In the genomic region with DNA sequence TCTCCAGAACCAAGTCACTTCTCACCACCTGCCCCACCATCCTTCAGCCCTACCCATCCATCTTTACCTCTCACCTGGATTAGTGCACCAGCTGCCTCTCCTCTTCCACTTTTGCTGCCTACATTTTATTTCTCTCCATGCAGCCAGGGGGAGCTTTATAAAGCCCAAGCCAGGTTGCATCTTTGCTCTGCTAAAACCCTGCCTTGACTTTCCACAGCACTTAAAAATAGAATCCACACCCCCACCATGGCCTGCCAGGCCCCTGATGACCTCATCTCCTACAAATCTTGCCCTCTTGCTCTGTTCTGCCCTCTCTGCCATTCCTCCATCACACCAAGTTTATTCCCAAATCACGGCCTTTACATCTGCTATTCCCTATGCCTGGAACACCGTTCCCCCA, we compare ENCODE assay signal across 11 cellular contexts. TPM values are rescaled to one million over a fixed set of nuclear protein-coding genes. Genes with fewer than 3 reads are reported as not detected.
DNase-seq lines count a peak whose midpoint lies in the region; ATAC-seq and TF ChIP-seq lines count a peak whose summit lies in the region.
"Had no signal": no experiment of that assay in that cellular context is flagged by ENCODE, and none has a peak within 500 bp of the region (broad histone marks: within the 10 kb centered on the region; RNA-seq: fewer than 3 reads in every experiment).

No MANE protein-coding gene starts in this region.

- H3K36me3 Mint-ChIP-seq in activated CD8-positive, alpha-beta T cell treated with anti-CD3 and anti-CD28 coated beads for 36 hours (ENCODE audit: low read depth) = no peaks in the 10 kb centered on the region
- no peaks in the 10 kb centered on the region for H3K36me3 Mint-ChIP-seq in activated CD8-positive, alpha-beta T cell treated with anti-CD3 and anti-CD28 coated beads, Interleukin-2, amount 10 ng/mL, durations not matched to agents 7 days and 5 days (ENCODE audit: low read depth)
- H3K36me3 Mint-ChIP-seq in brain = no peaks in the 10 kb centered on the region
- peaks cover 4% of the 10 kb centered on the region for H3K36me3 Mint-ChIP-seq in neural progenitor cell

- H3K27ac Mint-ChIP-seq in activated CD8-positive, alpha-beta T cell treated with anti-CD3 and anti-CD28 coated beads for 36 hours = peak overlapping the region; percentile 3
- no peak overlapping the region for H3K27ac Mint-ChIP-seq in activated CD8-positive, alpha-beta T cell treated with anti-CD3 and anti-CD28 coated beads, Interleukin-2, amount 10 ng/mL, durations not matched to agents 7 days and 5 days
- H3K27ac Mint-ChIP-seq in brain (peak overlapping the region; percentile 9 to 66 (median 56)), neural progenitor cell (no peak overlapping the region)

- TF ChIP-seq CTCF in activated CD8-positive, alpha-beta T cell treated with anti-CD3 and anti-CD28 coated beads for 36 hours (IDR thresholded peaks at IDR 0.05) = no peak
- TF ChIP-seq CTCF in brain (conservative IDR thresholded peaks at IDR 0.05) = peak in 1 of 2 experiments; percentile 27
- TF ChIP-seq CTCF in neural progenitor cell (IDR thresholded peaks at IDR 0.05) = peak; percentile 22
- TF ChIP-seq CTCF in spleen (IDR thresholded peaks at IDR 0.05 in 8 of 11, conservative IDR thresholded peaks at IDR 0.05 in 3 of 11) = peak in 1 of 11 experiments; percentile 17

- no peaks in the 10 kb centered on the region for H3K36me3 ChIP-seq in neural progenitor cell
- H3K36me3 ChIP-seq in spleen = peaks cover 0 to 11% (median 0%) of the 10 kb centered on the region in 6 donors

- ATAC-seq in activated CD8-positive, alpha-beta T cell treated with anti-CD3 and anti-CD28 coated beads for 36 hours = no peak
- ATAC-seq in activated CD8-positive, alpha-beta T cell treated with anti-CD3 and anti-CD28 coated beads, Interleukin-2, amount 10 ng/mL, durations not matched to agents 7 days and 5 days = no peak

- H3K9me3 Mint-ChIP-seq in activated CD8-positive, alpha-beta T cell treated with anti-CD3 and anti-CD28 coated beads for 36 hours = no peaks in the 10 kb centered on the region
- no peaks in the 10 kb centered on the region for H3K9me3 Mint-ChIP-seq in activated CD8-positive, alpha-beta T cell treated with anti-CD3 and anti-CD28 coated beads, Interleukin-2, amount 10 ng/mL, durations not matched to agents 7 days and 5 days (ENCODE audit: insufficient read depth)
- no peaks in the 10 kb centered on the region for H3K9me3 Mint-ChIP-seq in brain
- no peaks in the 10 kb centered on the region for H3K9me3 Mint-ChIP-seq in neural progenitor cell

- no peaks in the 10 kb centered on the region for H3K9me3 ChIP-seq in neural progenitor cell (ENCODE audit: low read depth)
- no peaks in the 10 kb centered on the region for H3K9me3 ChIP-seq in spleen
- H3K9me3 ChIP-seq: HAP-1 had no signal

- H3K27me3 ChIP-seq in neural progenitor cell (peaks cover 13% of the 10 kb centered on the region), spleen (replicated peaks in 1 of 7) (no peaks in the 10 kb centered on the region)

- intact Hi-C loops in activated CD8-positive, alpha-beta T cell treated with anti-CD3 and anti-CD28 coated beads for 36 hours (cut with micrococcal nuclease) = no loop called here
- intact Hi-C loops in spleen (cut with DNase I; ENCODE audit: low total_unique reads) = loop anchor here (5.0 kb wide), 1 partner anchor 34 kb away; a partner anchor contains a TSS

- no peak for TF ChIP-seq POLR2A in spleen (IDR thresholded peaks at IDR 0.05)

- WGBS in spleen, 5 donors = 89 to 94% (median 90%) methylated on average over 2 of the region's 2 CpGs

- H3K4me3 ChIP-seq in neural progenitor cell (no peak overlapping the region), spleen (no peak overlapping the region)
- H3K4me3 ChIP-seq: HAP-1 had no signal

- no peak overlapping the region for H3K4me2 ChIP-seq in neural progenitor cell

- peaks cover 11% of the 10 kb centered on the region for H3K4me1 ChIP-seq in neural progenitor cell
- peaks cover 13 to 35% (median 30%) of the 10 kb centered on the region in 6 donors for H3K4me1 ChIP-seq in spleen

- no peaks in the 10 kb centered on the region for H4K20me1 ChIP-seq in neural progenitor cell (ENCODE audit: low read depth)

- CTCF ChIA-PET in activated CD8-positive, alpha-beta T cell treated with anti-CD3 and anti-CD28 coated beads for 36 hours (lab: Charles Lee) = interaction anchor here (0.9 to 5.9 kb wide), 9 partner anchors 8 to 192 kb away, joined by 3 to 62 read pairs (median 5); a partner anchor contains a TSS
- CTCF ChIA-PET in activated CD8-positive, alpha-beta T cell treated with anti-CD3 and anti-CD28 coated beads, Interleukin-2, amount 10 ng/mL, durations not matched to agents 7 days and 5 days (lab: Charles Lee) = interaction anchor here (0.9 to 8.5 kb wide), 10 partner anchors 7 to 74 kb away, joined by 3 to 390 read pairs (median 4); a partner anchor contains a TSS

- no peak for DNase-seq in activated CD8-positive, alpha-beta T cell treated with anti-CD3 and anti-CD28 coated beads for 36 hours
- no peak for DNase-seq in activated CD8-positive, alpha-beta T cell treated with anti-CD3 and anti-CD28 coated beads, Interleukin-2, amount 10 ng/mL, durations not matched to agents 7 days and 5 days
- DNase-seq in M059J (ENCODE audit: low read depth) (peak; percentile 52), neural progenitor cell (ENCODE audit: low spot score) (no peak), spleen (no peak), GM19238 (ENCODE audit: insufficient read length, low spot score) (no peak), NCI-H1092 (lab: John Stamatoyannopoulos, UW) (no peak)
- DNase-seq: DMS153, NCI-H146 had no signal

- peaks cover 23% of the 10 kb centered on the region for H3K4me1 Mint-ChIP-seq in activated CD8-positive, alpha-beta T cell treated with anti-CD3 and anti-CD28 coated beads for 36 hours (ENCODE audit: low read depth)
- H3K4me1 Mint-ChIP-seq in activated CD8-positive, alpha-beta T cell treated with anti-CD3 and anti-CD28 coated beads, Interleukin-2, amount 10 ng/mL, durations not matched to agents 7 days and 5 days (ENCODE audit: low read depth) = peaks cover 37% of the 10 kb centered on the region
- peaks cover 38% of the 10 kb centered on the region for H3K4me1 Mint-ChIP-seq in brain
- H3K4me1 Mint-ChIP-seq in neural progenitor cell = peaks cover 20% of the 10 kb centered on the region

- no peak overlapping the region for H3K9ac ChIP-seq in neural progenitor cell

- POLR2A ChIA-PET in activated CD8-positive, alpha-beta T cell treated with anti-CD3 and anti-CD28 coated beads for 36 hours (lab: Charles Lee) = interaction anchor here (0.6 to 3.0 kb wide), 5 partner anchors 16 to 48 kb away, joined by 3 to 15 read pairs (median 4); a partner anchor contains a TSS
- POLR2A ChIA-PET in activated CD8-positive, alpha-beta T cell treated with anti-CD3 and anti-CD28 coated beads, Interleukin-2, amount 10 ng/mL, durations not matched to agents 7 days and 5 days (lab: Charles Lee) = interaction anchor here (0.8 to 15.2 kb wide), 3 partner anchors 9 to 21 kb away, joined by 3 to 380 read pairs (median 4); a partner anchor contains a TSS

- H2AFZ ChIP-seq in neural progenitor cell (replicated peaks) = no peak overlapping the region

- no peak overlapping the region for H3K27ac ChIP-seq in neural progenitor cell
- no peak overlapping the region for H3K27ac ChIP-seq in spleen

- H3K4me3 Mint-ChIP-seq in activated CD8-positive, alpha-beta T cell treated with anti-CD3 and anti-CD28 coated beads for 36 hours = peak overlapping the region; percentile 2
- no peak overlapping the region for H3K4me3 Mint-ChIP-seq in activated CD8-positive, alpha-beta T cell treated with anti-CD3 and anti-CD28 coated beads, Interleukin-2, amount 10 ng/mL, durations not matched to agents 7 days and 5 days
- H3K4me3 Mint-ChIP-seq in brain (peak overlapping the region; percentile 56 to 80 (median 63)), neural progenitor cell (peak overlapping the region; percentile 34)

- H3F3A ChIP-seq in neural progenitor cell (ENCODE audit: low read depth) = peaks cover 34% of the 10 kb centered on the region

- H3K27me3 Mint-ChIP-seq in activated CD8-positive, alpha-beta T cell treated with anti-CD3 and anti-CD28 coated beads for 36 hours = no peaks in the 10 kb centered on the region
- H3K27me3 Mint-ChIP-seq in activated CD8-positive, alpha-beta T cell treated with anti-CD3 and anti-CD28 coated beads, Interleukin-2, amount 10 ng/mL, durations not matched to agents 7 days and 5 days (ENCODE audit: low read depth) = no peaks in the 10 kb centered on the region
- H3K27me3 Mint-ChIP-seq in brain (peaks cover 4% of the 10 kb centered on the region), neural progenitor cell (ENCODE audit: insufficient read depth, low read depth) (peaks cover 5% of the 10 kb centered on the region)

- no peaks in the 10 kb centered on the region for H3K79me2 ChIP-seq in neural progenitor cell (ENCODE audit: low read depth)

RNA-seq across cellular contexts. Expression of a gene that starts 1.8 kb away (rescaled TPM):
- 10 to 100 TPM; 17.3 to 18.4 TPM for total RNA-seq in activated CD8-positive, alpha-beta T cell treated with anti-CD3 and anti-CD28 coated beads for 36 hours
- 10 to 100 TPM; 14.4 to 16.9 TPM for total RNA-seq in activated CD8-positive, alpha-beta T cell treated with anti-CD3 and anti-CD28 coated beads, Interleukin-2, amount 10 ng/mL, durations not matched to agents 7 days and 5 days
- total RNA-seq in M059J (2014; rRNA removed; shearing (Covaris generic)) = 7.2 and 8.4 TPM in 2 replicates
- polyA plus RNA-seq in brain (ENCODE audit: insufficient read depth, low read depth, low replicate concordance) = 14.8 TPM
- 14.3 and 25.1 TPM in 2 replicates for total RNA-seq in neural progenitor cell (ENCODE audit: low replicate concordance)
- 10 to 100 TPM; 14.8 to 27.4 (median 25.2) TPM for total RNA-seq in spleen
- 10 to 100 TPM in 2 of 3 donors, 1 to 10 TPM in 1; 7.1 to 24.3 (median 20.5) TPM for polyA plus RNA-seq in spleen

RNA-seq across cellular contexts. Expression of a gene that starts 17.7 kb away (rescaled TPM):
- 100 to 1,000 TPM; 292 to 299 TPM for total RNA-seq in activated CD8-positive, alpha-beta T cell treated with anti-CD3 and anti-CD28 coated beads for 36 hours
- total RNA-seq in activated CD8-positive, alpha-beta T cell treated with anti-CD3 and anti-CD28 coated beads, Interleukin-2, amount 10 ng/mL, durations not matched to agents 7 days and 5 days = 10 to 100 TPM; 90.4 to 92.9 TPM
- 68.3 and 92.5 TPM in 2 replicates for total RNA-seq in M059J (2014; rRNA removed; shearing (Covaris generic))
- 25.7 TPM for polyA plus RNA-seq in brain (ENCODE audit: insufficient read depth, low read depth, low replicate concordance)
- total RNA-seq in neural progenitor cell (ENCODE audit: low replicate concordance) = 1.5 and 12.6 TPM in 2 replicates
- total RNA-seq in spleen = 100 to 1,000 TPM; 102 to 363 (median 189) TPM
- polyA plus RNA-seq in spleen = 100 to 1,000 TPM in 1 of 3 donors, 10 to 100 TPM in 2; 57.5 to 118 (median 64.0) TPM

RNA-seq across cellular contexts. Expression of a gene that starts 22.0 kb away (rescaled TPM):
- not detected for total RNA-seq in activated CD8-positive, alpha-beta T cell treated with anti-CD3 and anti-CD28 coated beads for 36 hours
- total RNA-seq in activated CD8-positive, alpha-beta T cell treated with anti-CD3 and anti-CD28 coated beads, Interleukin-2, amount 10 ng/mL, durations not matched to agents 7 days and 5 days = not detected
- not detected in 2 replicates for total RNA-seq in M059J (2014; rRNA removed; shearing (Covaris generic))
- polyA plus RNA-seq in brain (ENCODE audit: insufficient read depth, low read depth, low replicate concordance) (0.20 TPM), spleen (not detected)
- total RNA-seq in neural progenitor cell (ENCODE audit: low replicate concordance) (not detected in 2 replicates), spleen (not detected)

RNA-seq across cellular contexts. Expression of a gene that starts 28.0 kb away (rescaled TPM):
- 100 to 1,000 TPM; 251 to 262 TPM for total RNA-seq in activated CD8-positive, alpha-beta T cell treated with anti-CD3 and anti-CD28 coated beads for 36 hours
- total RNA-seq in activated CD8-positive, alpha-beta T cell treated with anti-CD3 and anti-CD28 coated beads, Interleukin-2, amount 10 ng/mL, durations not matched to agents 7 days and 5 days = 100 to 1,000 TPM; 250 to 267 TPM
- 178 and 300 TPM in 2 replicates for total RNA-seq in M059J (2014; rRNA removed; shearing (Covaris generic))
- polyA plus RNA-seq in brain (ENCODE audit: insufficient read depth, low read depth, low replicate concordance) = 1,078 TPM
- total RNA-seq in neural progenitor cell (ENCODE audit: low replicate concordance) = 463 and 727 TPM in 2 replicates
- 100 to 1,000 TPM in 6 of 7 donors, 10 to 100 TPM in 1; 97.9 to 203 (median 140) TPM for total RNA-seq in spleen
- 100 to 1,000 TPM in 2 of 3 donors, 10 to 100 TPM in 1; 78.3 to 123 (median 108) TPM for polyA plus RNA-seq in spleen

RNA-seq across cellular contexts. Expression of a gene that starts 28.3 kb away (rescaled TPM):
- total RNA-seq in activated CD8-positive, alpha-beta T cell treated with anti-CD3 and anti-CD28 coated beads for 36 hours = 10 to 100 TPM; 31.1 to 36.2 TPM
- 10 to 100 TPM; 17.7 to 30.9 TPM for total RNA-seq in activated CD8-positive, alpha-beta T cell treated with anti-CD3 and anti-CD28 coated beads, Interleukin-2, amount 10 ng/mL, durations not matched to agents 7 days and 5 days
- not detected in 2 replicates for total RNA-seq in M059J (2014; rRNA removed; shearing (Covaris generic))
- polyA plus RNA-seq in brain (ENCODE audit: insufficient read depth, low read depth, low replicate concordance) = 48.0 TPM
- not detected in 2 replicates for total RNA-seq in neural progenitor cell (ENCODE audit: low replicate concordance)
- total RNA-seq in spleen = 1 to 10 TPM in 4 of 7 donors, not detected in 3; 1.1 to 4.8 (median 3.4) TPM
- polyA plus RNA-seq in spleen = 1 to 10 TPM; 5.2 to 9.1 (median 5.7) TPM

Comparison
In these comparisons a context has a peak if more than half of its experiments do, and no peak if none do; other contexts are left out.
1. H3K27ac Mint-ChIP-seq: peak in activated CD8-positive, alpha-beta T cell treated with anti-CD3 and anti-CD28 coated beads for 36 hours (single experiment) and brain (5 of 5); none in activated CD8-positive, alpha-beta T cell treated with anti-CD3 and anti-CD28 coated beads, Interleukin-2, amount 10 ng/mL, durations not matched to agents 7 days and 5 days (single experiment) and neural progenitor cell (single experiment).